ENCODE assay signal across 8 cellular contexts in genomic region chr22:29306175-29306829, GRCh38. TPM values are rescaled to one million over a fixed set of nuclear protein-coding genes. Genes with fewer than 3 reads are reported as not detected.
DNase-seq lines count a peak whose midpoint lies in the region; ATAC-seq and TF ChIP-seq lines count a peak whose summit lies in the region.

TSS of gene GAS2L1 (plus strand) at chr22:29306650. CDS start at chr22:29308106, 1,456 bp downstream.

- CTCF ChIA-PET in CD4-positive, alpha-beta T cell (lab: Charles Lee), result no interaction called here
- CTCF ChIA-PET in HCT116 (lab: Charles Lee) (interaction anchor here (1.1 kb wide), 2 partner anchors 13 to 14 kb away, joined by 3 read pairs; no protein-coding TSS in a partner anchor), OCI-LY7 (lab: Charles Lee; ENCODE audit: unreplicated experiment) (no interaction called here)

- H3K9me3 ChIP-seq in CD4-positive, alpha-beta T cell (ENCODE audit: control insufficient read depth, low read length), result no peaks in the 10 kb centered on the region
- H3K9me3 ChIP-seq in HCT116 (ENCODE audit: control insufficient read depth in 1 of 2, insufficient read depth in 1 of 2, low read depth in 1 of 2, low read length in 2 of 2), result no peaks in the 10 kb centered on the region
- no peaks in the 10 kb centered on the region for H3K9me3 ChIP-seq in OCI-LY7 (ENCODE audit: low read length)
- H3K9me3 ChIP-seq in neural progenitor cell (ENCODE audit: low read depth), result no peaks in the 10 kb centered on the region

- no peaks in the 10 kb centered on the region for H3K9me2 ChIP-seq in HCT116 (ENCODE audit: insufficient read depth)
- H3K9me2 ChIP-seq in OCI-LY7 (ENCODE audit: insufficient read depth, low read length), result no peaks in the 10 kb centered on the region

- H2AFZ ChIP-seq in HCT116 (ENCODE audit: low read depth, low read length, poor library complexity, severe bottlenecking) (peak within 1 kb of the TSS; percentile 68), OCI-LY7 (ENCODE audit: low read length) (no peak within 1 kb of the TSS), neural progenitor cell (replicated peaks) (peak within 1 kb of the TSS; percentile 84)

- H3K4me3 Mint-ChIP-seq in CD4-positive, alpha-beta T cell, result peak within 1 kb of the TSS; percentile 85
- H3K4me3 Mint-ChIP-seq in activated naive CD8-positive, alpha-beta T cell treated with anti-CD3 and anti-CD28 coated beads for 36 hours, result peak within 1 kb of the TSS; percentile 63
- H3K4me3 Mint-ChIP-seq in neural progenitor cell, result peak within 1 kb of the TSS; percentile 92

- no peak for TF ChIP-seq CTCF in CD4-positive, alpha-beta T cell (IDR thresholded peaks at IDR 0.05)
- TF ChIP-seq CTCF in HCT116 (IDR thresholded peaks at IDR 0.05 in 2 of 3, conservative IDR thresholded peaks at IDR 0.05 in 1 of 3; ENCODE audit: borderline replicate concordance in 1 of 3, insufficient read depth in 1 of 3, low read depth in 2 of 3, low read length in 2 of 3), result peak in 2 of 3 experiments; percentile 38 to 50; a peak in 3 of 6 replicates
- TF ChIP-seq CTCF in OCI-LY7 (conservative IDR thresholded peaks at IDR 0.05; ENCODE audit: low read length), result peak; percentile 69
- TF ChIP-seq CTCF in neural progenitor cell (IDR thresholded peaks at IDR 0.05), result peak; percentile 17

- TF ChIP-seq RAD21 in HCT116 (IDR thresholded peaks at IDR 0.05; ENCODE audit: low read depth), result peak; percentile 59

- peaks cover 12% of the 10 kb centered on the region for H3K4me1 Mint-ChIP-seq in CD4-positive, alpha-beta T cell (ENCODE audit: low read depth)
- peaks cover 21% of the 10 kb centered on the region for H3K4me1 Mint-ChIP-seq in activated naive CD8-positive, alpha-beta T cell treated with anti-CD3 and anti-CD28 coated beads for 36 hours
- peaks cover 36% of the 10 kb centered on the region for H3K4me1 Mint-ChIP-seq in neural progenitor cell

- POLR2A ChIA-PET in CD4-positive, alpha-beta T cell (lab: Charles Lee), result interaction anchor here (2.3 kb wide), 1 partner anchor 38 kb away, joined by 7 read pairs; the partner anchor contains the start of gene EWSR1
- POLR2A ChIA-PET in HCT116 (lab: Charles Lee), result no interaction called here
- POLR2A ChIA-PET in OCI-LY7 (lab: Charles Lee), result no interaction called here

- H3K4me2 ChIP-seq in HCT116 (ENCODE audit: low read length) (peak within 1 kb of the TSS; percentile 96), OCI-LY7 (ENCODE audit: low read length) (no peak within 1 kb of the TSS), neural progenitor cell (peak within 1 kb of the TSS; percentile 84)

- intact Hi-C loops in CD4-positive, alpha-beta T cell (cut with DNase I, micrococcal nuclease), result loop anchor here in 1 of 2 experiments (2.0 kb wide), 1 partner anchor 82 kb away; the partner anchor contains the start of gene AP1B1
- intact Hi-C loops in HCT116 (cut with micrococcal nuclease), result loop anchor here (1.0 kb wide), 1 partner anchor 53 kb away; no protein-coding TSS in a partner anchor
- intact Hi-C loops in OCI-LY7 (cut with micrococcal nuclease; ENCODE audit: unreplicated experiment), result loop anchor here (10.0 kb wide), 1 partner anchor 218 kb away; no protein-coding TSS in a partner anchor

- H3K9ac ChIP-seq in HCT116 (ENCODE audit: low read length) (peak within 1 kb of the TSS; percentile 73), neural progenitor cell (no peak within 1 kb of the TSS)

- H3K27me3 ChIP-seq in CD4-positive, alpha-beta T cell (ENCODE audit: control insufficient read depth, insufficient read depth, low read length), result peaks cover 12% of the 10 kb centered on the region
- H3K27me3 ChIP-seq in HCT116 (ENCODE audit: insufficient read depth, low read length) (no peaks in the 10 kb centered on the region), neural progenitor cell (peaks cover 13% of the 10 kb centered on the region)

- ATAC-seq in CD4-positive, alpha-beta T cell (ENCODE audit: poor library complexity), result peak; percentile 51
- peak; percentile 72 for ATAC-seq in HCT116
- no peak for ATAC-seq in GM21529 (IDR thresholded peaks at IDR 0.05; ENCODE audit: unreplicated experiment)
- no peak for ATAC-seq in HG03025 (IDR thresholded peaks at IDR 0.05; ENCODE audit: low FRiP score, unreplicated experiment)

- H4K20me1 ChIP-seq in HCT116 (ENCODE audit: insufficient read depth) (peaks cover 2% of the 10 kb centered on the region; the same call in 1 of the 2 replicates), OCI-LY7 (ENCODE audit: insufficient read depth, low read length) (no peaks in the 10 kb centered on the region), neural progenitor cell (ENCODE audit: low read depth) (peaks cover 10% of the 10 kb centered on the region)

- H3K27ac Mint-ChIP-seq in CD4-positive, alpha-beta T cell, result no peak within 1 kb of the TSS
- no peak within 1 kb of the TSS for H3K27ac Mint-ChIP-seq in activated naive CD8-positive, alpha-beta T cell treated with anti-CD3 and anti-CD28 coated beads for 36 hours
- H3K27ac Mint-ChIP-seq in neural progenitor cell, result no peak within 1 kb of the TSS

- H3K27me3 Mint-ChIP-seq in CD4-positive, alpha-beta T cell, result peaks cover 20% of the 10 kb centered on the region
- peaks cover 17% of the 10 kb centered on the region for H3K27me3 Mint-ChIP-seq in activated naive CD8-positive, alpha-beta T cell treated with anti-CD3 and anti-CD28 coated beads for 36 hours
- H3K27me3 Mint-ChIP-seq in neural progenitor cell (ENCODE audit: insufficient read depth, low read depth), result peaks cover 13% of the 10 kb centered on the region

- no peaks in the 10 kb centered on the region for H3K9me3 Mint-ChIP-seq in CD4-positive, alpha-beta T cell
- H3K9me3 Mint-ChIP-seq in activated naive CD8-positive, alpha-beta T cell treated with anti-CD3 and anti-CD28 coated beads for 36 hours, result no peaks in the 10 kb centered on the region
- H3K9me3 Mint-ChIP-seq in neural progenitor cell, result no peaks in the 10 kb centered on the region

- H3K4me1 ChIP-seq in HCT116 (ENCODE audit: control insufficient read depth in 1 of 2, insufficient read depth in 2 of 2, low read length in 2 of 2) (peaks cover 48 to 63% of the 10 kb centered on the region in 2 experiments), OCI-LY7 (ENCODE audit: insufficient read depth, low read length, poor library complexity, severe bottlenecking) (peaks cover 8% of the 10 kb centered on the region), neural progenitor cell (peaks cover 13% of the 10 kb centered on the region)

- H3K4me3 ChIP-seq in HCT116 (replicated peaks in 1 of 2; ENCODE audit: low read depth in 1 of 2, low read length in 2 of 2) (peak within 1 kb of the TSS; percentile 74 to 84), OCI-LY7 (ENCODE audit: low read depth, low read length, poor library complexity, severe bottlenecking) (no peak within 1 kb of the TSS), neural progenitor cell (peak within 1 kb of the TSS; percentile 61)

- no peak within 1 kb of the TSS for H3K27ac ChIP-seq in CD4-positive, alpha-beta T cell (ENCODE audit: low read depth, low read length)
- H3K27ac ChIP-seq in HCT116 (ENCODE audit: low read depth, low read length), result peak within 1 kb of the TSS; percentile 81
- H3K27ac ChIP-seq in OCI-LY7 (ENCODE audit: low read depth, low read length, poor library complexity, severe bottlenecking), result no peak within 1 kb of the TSS
- no peak within 1 kb of the TSS for H3K27ac ChIP-seq in neural progenitor cell

- peaks cover 26% of the 10 kb centered on the region for H3F3A ChIP-seq in neural progenitor cell (ENCODE audit: low read depth)

- H3K79me2 ChIP-seq in HCT116 (ENCODE audit: insufficient read depth, low read length), result peaks cover 7% of the 10 kb centered on the region; the same call in 1 of the 2 replicates
- H3K79me2 ChIP-seq in OCI-LY7 (ENCODE audit: insufficient read depth, low read depth, low read length), result no peaks in the 10 kb centered on the region
- H3K79me2 ChIP-seq in neural progenitor cell (ENCODE audit: low read depth), result no peaks in the 10 kb centered on the region

- H3K36me3 ChIP-seq in HCT116 (ENCODE audit: control insufficient read depth in 1 of 2, insufficient read depth in 2 of 2, low read length in 2 of 2) (no peaks in the 10 kb centered on the region), OCI-LY7 (ENCODE audit: insufficient read depth, low read length) (peaks cover 4% of the 10 kb centered on the region; the same call in 1 of the 2 replicates), neural progenitor cell (no peaks in the 10 kb centered on the region)

- peak in 5 of 10 experiments; percentile 13 to 44 (median 23) for DNase-seq in CD4-positive, alpha-beta T cell
- DNase-seq in HCT116 (ENCODE audit: low read depth, low spot score), result peak; percentile 51
- DNase-seq in OCI-LY7 (ENCODE audit: low spot score), result peak; percentile 55
- peak; percentile 65 for DNase-seq in activated naive CD8-positive, alpha-beta T cell treated with anti-CD3 and anti-CD28 coated beads for 36 hours
- no peak for DNase-seq in glomerular endothelial cell (ENCODE audit: extremely low read depth, low read depth, low spot score)
- peak; percentile 81 for DNase-seq in neural progenitor cell (ENCODE audit: low spot score)

- peaks cover 6% of the 10 kb centered on the region for H3K36me3 Mint-ChIP-seq in CD4-positive, alpha-beta T cell (ENCODE audit: low read depth)
- H3K36me3 Mint-ChIP-seq in activated naive CD8-positive, alpha-beta T cell treated with anti-CD3 and anti-CD28 coated beads for 36 hours, result no peaks in the 10 kb centered on the region
- no peaks in the 10 kb centered on the region for H3K36me3 Mint-ChIP-seq in neural progenitor cell

- BruUV-seq in HCT116 (replicated peaks; lab: Mats Ljungman, UMichigan) (no TSS peak), OCI-LY7 (replicated peaks; lab: Mats Ljungman, UMichigan) (no TSS peak)

- RAD21 ChIA-PET in HCT116 (lab: Charles Lee; ENCODE audit: low non-redundant PET in 1 of 2, low total read pairs in 2 of 2, uncharacterized antibody in 2 of 2, unreplicated experiment in 2 of 2), result interaction anchor here in 1 of 2 experiments (0.7 kb wide), 1 partner anchor 43 kb away, joined by 3 read pairs; no protein-coding TSS in a partner anchor

- no peak for TF ChIP-seq POLR2A in HCT116 (IDR thresholded peaks at IDR 0.05; ENCODE audit: borderline replicate concordance, extremely low read depth, insufficient read depth, insufficient read length)

TF ChIP-seq in HCT116, 20 proteins besides CTCF, POLR2A, EP300 and RAD21 (continues in another document):
- TF ChIP-seq YY1 (IDR thresholded peaks at IDR 0.05; ENCODE audit: extremely low read depth, insufficient replicate concordance, low read depth, low read length) (peak; percentile 80), EGR1 (IDR thresholded peaks at IDR 0.05; ENCODE audit: low read depth) (no peak), CEBPB (IDR thresholded peaks at IDR 0.05; ENCODE audit: low read depth) (no peak)
- TF ChIP-seq, protein P1, sequence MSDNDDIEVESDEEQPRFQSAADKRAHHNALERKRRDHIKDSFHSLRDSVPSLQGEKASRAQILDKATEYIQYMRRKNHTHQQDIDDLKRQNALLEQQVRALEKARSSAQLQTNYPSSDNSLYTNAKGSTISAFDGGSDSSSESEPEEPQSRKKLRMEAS (IDR thresholded peaks at IDR 0.05), result peak; percentile 65

RNA-seq across cellular contexts. Expression of gene GAS2L1, which starts in this region (rescaled TPM):
- under 1 TPM; 0.28 to 0.77 TPM for total RNA-seq in CD4-positive, alpha-beta T cell
- total RNA-seq in HCT116 (2021; ENCODE audit: unreplicated experiment) (29.4 TPM), OCI-LY7 (2022) (not detected in 2 replicates), glomerular endothelial cell (43.1 and 47.0 TPM in 2 replicates), neural progenitor cell (ENCODE audit: low replicate concordance) (0.95 and 5.1 TPM in 2 replicates)
- 21.6 and 22.7 TPM in 2 replicates for polyA plus RNA-seq in HCT116 (2012)
- total RNA-seq in OCI-LY7 (2014; rRNA removed; shearing (Covaris generic)), result not detected in 2 replicates
- 1 to 10 TPM; 1.1 to 1.4 TPM for total RNA-seq in activated naive CD8-positive, alpha-beta T cell treated with anti-CD3 and anti-CD28 coated beads for 36 hours

Comparison
In these comparisons a context has a peak if more than half of its experiments do, and no peak if none do; other contexts are left out.
1. Peak in ATAC-seq in CD4-positive, alpha-beta T cell; RNA of the gene not detected or under 1 TPM.
2. Peak in DNase-seq in OCI-LY7; RNA of the gene not detected or under 1 TPM.